10 cellular contexts compared by ENCODE assay signal in genomic region chr5:133969654-133970324, GRCh38. TPM values are rescaled to one million over a fixed set of nuclear protein-coding genes. Genes with fewer than 3 reads are reported as not detected.
DNase-seq lines count a peak whose midpoint lies in the region; ATAC-seq and TF ChIP-seq lines count a peak whose summit lies in the region.
"Had no signal": no experiment of that assay in that cellular context is flagged by ENCODE, and none has a peak within 500 bp of the region (broad histone marks: within the 10 kb centered on the region; RNA-seq: fewer than 3 reads in every experiment).

No MANE protein-coding gene starts in this region.

- peak overlapping the region; percentile 96 for H3K4me3 Mint-ChIP-seq in activated naive CD4-positive, alpha-beta T cell treated with anti-CD3 and anti-CD28 coated beads for 36 hours
- peak overlapping the region; percentile 98 for H3K4me3 Mint-ChIP-seq in T-helper 17 cell

- ATAC-seq in T-helper 17 cell (no peak), HG03460 (IDR thresholded peaks at IDR 0.05; ENCODE audit: unreplicated experiment) (no peak), HG02981 (IDR thresholded peaks at IDR 0.05; ENCODE audit: unreplicated experiment) (no peak), GM18505 (IDR thresholded peaks at IDR 0.05; ENCODE audit: unreplicated experiment) (no peak)

- no peaks in the 10 kb centered on the region for H3K27me3 Mint-ChIP-seq in activated naive CD4-positive, alpha-beta T cell treated with anti-CD3 and anti-CD28 coated beads for 36 hours (ENCODE audit: low read depth)
- H3K27me3 Mint-ChIP-seq in T-helper 17 cell: no peaks in the 10 kb centered on the region

- H3K27ac ChIP-seq in hepatocyte: peak overlapping the region; percentile 95
- H3K27ac ChIP-seq in tibial artery: peak overlapping the region; percentile 98

- H3K36me3 ChIP-seq in hepatocyte (replicated peaks; ENCODE audit: insufficient read depth, low read depth) (no peaks in the 10 kb centered on the region), tibial artery (peaks cover 22 to 38% (median 25%) of the 10 kb centered on the region in 3 donors)

- 59% methylated on average over 7 of the region's 7 CpGs for WGBS in hepatocyte (ENCODE audit: low lambda C conversion rate, missing lambda C conversion rate)

- peak overlapping the region; percentile 93 for H3K27ac Mint-ChIP-seq in activated naive CD4-positive, alpha-beta T cell treated with anti-CD3 and anti-CD28 coated beads for 36 hours
- peak overlapping the region; percentile 99 for H3K27ac Mint-ChIP-seq in T-helper 17 cell

- no peaks in the 10 kb centered on the region for H3K9me3 Mint-ChIP-seq in activated naive CD4-positive, alpha-beta T cell treated with anti-CD3 and anti-CD28 coated beads for 36 hours

- H3K9me3 ChIP-seq in T-helper 17 cell (ENCODE audit: control insufficient read depth, low read length, poor library complexity, severe bottlenecking) (no peaks in the 10 kb centered on the region), hepatocyte (ENCODE audit: low read depth) (no peaks in the 10 kb centered on the region), tibial artery (no peaks in the 10 kb centered on the region)

- H3K79me2 ChIP-seq in hepatocyte: peaks cover 35% of the 10 kb centered on the region

- peak overlapping the region; percentile 83 for H3K4me2 ChIP-seq in hepatocyte

- H3K4me1 ChIP-seq in hepatocyte (ENCODE audit: insufficient read depth) (peaks cover 22% of the 10 kb centered on the region), tibial artery (peaks cover 0 to 24% (median 18%) of the 10 kb centered on the region in 4 donors)

- H4K20me1 ChIP-seq in hepatocyte (ENCODE audit: insufficient read depth, poor library complexity, severe bottlenecking): no peaks in the 10 kb centered on the region

- TF ChIP-seq CTCF in hepatocyte (IDR thresholded peaks at IDR 0.05; ENCODE audit: poor library complexity) (no peak), tibial artery (IDR thresholded peaks at IDR 0.05) (no peak)

- DNase-seq in activated naive CD4-positive, alpha-beta T cell treated with anti-CD3 and anti-CD28 coated beads for 36 hours: no peak
- DNase-seq in activated naive CD4-positive, alpha-beta T cell (lab: John Stamatoyannopoulos, UW): no peak
- DNase-seq in T-helper 17 cell (no peak), hepatocyte (ENCODE audit: low spot score) (peak; percentile 60), tibial artery (no peak)
- DNase-seq: NCI-H748 treated with DMSO at 0.1 percent for 48 hours, occipital lobe had no signal

- intact Hi-C loops in activated naive CD4-positive, alpha-beta T cell treated with anti-CD3 and anti-CD28 coated beads for 36 hours (cut with micrococcal nuclease): no loop called here
- intact Hi-C loops in tibial artery (cut with DNase I; ENCODE audit: low total_unique reads): no loop called here

- peaks cover 18% of the 10 kb centered on the region for H3K36me3 Mint-ChIP-seq in activated naive CD4-positive, alpha-beta T cell treated with anti-CD3 and anti-CD28 coated beads for 36 hours (ENCODE audit: low read depth)
- H3K36me3 Mint-ChIP-seq in T-helper 17 cell (ENCODE audit: low read depth): peaks cover 6% of the 10 kb centered on the region

- CTCF ChIA-PET in activated naive CD4-positive, alpha-beta T cell treated with anti-CD3 and anti-CD28 coated beads for 36 hours (lab: Charles Lee): interaction anchor here (0.6 to 1.2 kb wide), 3 partner anchors 8 to 49 kb away, joined by 3 to 4 read pairs (median 3); no protein-coding TSS in a partner anchor

- TF ChIP-seq POLR2A in GM18505 (IDR thresholded peaks at IDR 0.05; ENCODE audit: borderline replicate concordance, extremely low read depth, insufficient read depth, insufficient read length): no peak

- H3K27me3 ChIP-seq in hepatocyte: no peaks in the 10 kb centered on the region
- no peaks in the 10 kb centered on the region for H3K27me3 ChIP-seq in tibial artery

- peak overlapping the region; percentile 8 for H2AFZ ChIP-seq in hepatocyte

- no peaks in the 10 kb centered on the region for H3K9me2 ChIP-seq in hepatocyte (replicated peaks; ENCODE audit: insufficient read depth)

- H3K4me3 ChIP-seq in hepatocyte: no peak overlapping the region
- no peak overlapping the region for H3K4me3 ChIP-seq in tibial artery

- H3K4me1 Mint-ChIP-seq in activated naive CD4-positive, alpha-beta T cell treated with anti-CD3 and anti-CD28 coated beads for 36 hours (ENCODE audit: low read depth): peaks cover 37% of the 10 kb centered on the region
- peaks cover 25% of the 10 kb centered on the region for H3K4me1 Mint-ChIP-seq in T-helper 17 cell

RNA-seq across cellular contexts. Expression of gene C5orf15, which starts 1.4 kb away (rescaled TPM):
- 10 to 100 TPM; 18.1 to 18.6 TPM for total RNA-seq in activated naive CD4-positive, alpha-beta T cell treated with anti-CD3 and anti-CD28 coated beads for 36 hours
- total RNA-seq in T-helper 17 cell: 10 to 100 TPM; 12.1 to 13.5 TPM
- total RNA-seq in hepatocyte: 124 and 126 TPM in 2 replicates
- 76.6 and 77.4 TPM in 2 replicates for polyA plus RNA-seq in hepatocyte

RNA-seq across cellular contexts. Expression of gene VDAC1, which starts 35.0 kb away (rescaled TPM):
- total RNA-seq in activated naive CD4-positive, alpha-beta T cell treated with anti-CD3 and anti-CD28 coated beads for 36 hours: 100 to 1,000 TPM; 485 to 513 TPM
- total RNA-seq in T-helper 17 cell (10 to 100 TPM; 58.1 to 71.4 TPM), hepatocyte (282 and 286 TPM in 2 replicates)
- 196 and 216 TPM in 2 replicates for polyA plus RNA-seq in hepatocyte
